Comparison of ENCODE assay signal across 2 cellular contexts in genomic region chr21:20272791-20273362, GRCh38.
TF ChIP-seq lines count a peak whose summit lies in the region.

No MANE protein-coding gene starts in this region.

TF ChIP-seq in GM23338, 12 proteins besides CTCF, POLR2A, EP300 and RAD21 (continued from another document):
- TF ChIP-seq ZNF462 (CRISPR knock-in tag; IDR thresholded peaks at IDR 0.05) (no peak), ZNF331 (CRISPR knock-in tag; IDR thresholded peaks at IDR 0.05; ENCODE audit: low read depth) (no peak)

TF ChIP-seq in K562, 482 proteins besides CTCF, POLR2A, EP300 and RAD21 (continued from another document):
- TF ChIP-seq YY1 (IDR thresholded peaks at IDR 0.05; ENCODE audit: borderline replicate concordance in 1 of 3, control insufficient read depth in 1 of 3, extremely low read depth in 1 of 3, insufficient read depth in 3 of 3, insufficient read length in 1 of 3, insufficient replicate concordance in 2 of 3, low read depth in 1 of 3, low read length in 2 of 3) (peak in 1 of 3 experiments; percentile 16), DEAF1 (CRISPR knock-in tag; IDR thresholded peaks at IDR 0.05) (no peak), SPI1 (IDR thresholded peaks at IDR 0.05; ENCODE audit: borderline replicate concordance, low read depth, low read length) (no peak), PKNOX1 (IDR thresholded peaks at IDR 0.05) (peak; percentile 55), PBX2 (CRISPR knock-in tag; IDR thresholded peaks at IDR 0.05; ENCODE audit: low read depth) (no peak), PBX2 (tag; conservative IDR thresholded peaks at IDR 0.05; ENCODE audit: low read depth) (peak; percentile 80), KLF10 (CRISPR knock-in tag; IDR thresholded peaks at IDR 0.05) (no peak), CBFA2T3 (IDR thresholded peaks at IDR 0.05) (peak; percentile 37; the same call in 1 of the 2 replicates), ARID1B (IDR thresholded peaks at IDR 0.05) (0 out of 2 replicates have a peak, but pooled peaks have one; percentile 10), ZNF347 (CRISPR knock-in tag; IDR thresholded peaks at IDR 0.05; ENCODE audit: low read depth) (no peak), CEBPB (tag; IDR thresholded peaks at IDR 0.05) (peak; percentile 40)
